Comparison of ENCODE assay signal across 10 cellular contexts in the genomic region with DNA sequence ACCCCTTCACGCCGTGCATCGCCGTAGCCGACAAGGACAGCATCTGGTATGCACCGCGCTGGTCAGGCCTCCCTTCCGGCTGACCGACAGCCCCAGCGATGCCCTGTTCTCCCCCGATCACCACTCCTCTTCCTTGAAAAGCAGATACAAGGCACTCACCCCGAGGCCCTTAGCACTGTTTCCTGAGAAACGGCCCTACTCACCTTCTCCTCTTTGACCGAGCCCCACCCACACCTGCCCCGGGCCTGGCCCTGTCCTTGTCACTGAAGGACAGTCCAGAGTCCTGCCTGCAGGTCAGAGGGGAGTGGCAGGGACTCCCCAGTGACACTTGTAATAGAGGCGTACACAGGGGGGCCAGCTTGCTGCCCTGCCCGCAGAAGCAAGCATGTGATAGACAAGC.
"Had no signal": no experiment of that assay in that cellular context is flagged by ENCODE, and none has a peak within 500 bp of the region (broad histone marks: within the 10 kb centered on the region; RNA-seq: fewer than 3 reads in every experiment).

No MANE protein-coding gene starts in this region.

- H3K4me3 ChIP-seq: cardiac muscle cell, colonic mucosa, skin epidermis had no signal

- H3K9me3 ChIP-seq: colonic mucosa had no signal

- H3K4me3 Mint-ChIP-seq: naive B cell, type B pancreatic cell had no signal

- H3K27ac Mint-ChIP-seq: type B pancreatic cell had no signal

- H3K27ac ChIP-seq: cardiac muscle cell, colonic mucosa, skin epidermis had no signal

- DNase-seq: activated gamma-delta T cell treated with Interleukin-2 at 50 U/mL for 16 hours; colonic mucosa; effector CD8-positive, alpha-beta T cell; foreskin melanocyte; naive B cell; SHP77 treated with DMSO at 0.1 percent for 48 hours; substantia nigra had no signal

- H3K4me1 ChIP-seq: colonic mucosa had no signal

- H3K36me3 ChIP-seq: colonic mucosa had no signal

- H3K9me3 Mint-ChIP-seq: type B pancreatic cell had no signal

- H3K27me3 ChIP-seq: cardiac muscle cell, colonic mucosa had no signal

- H3K27me3 Mint-ChIP-seq: naive B cell, type B pancreatic cell had no signal
